Comparison of ENCODE assay signal across 8 cellular contexts in genomic region chr16:2603165-2604015, GRCh38.
DNase-seq lines count a peak whose midpoint lies in the region; ATAC-seq and TF ChIP-seq lines count a peak whose summit lies in the region.

No MANE protein-coding gene starts in this region.

- H3K9ac ChIP-seq in colonic mucosa (ENCODE audit: low read depth in 2 of 2, low read length in 2 of 2) = peak overlapping the region; percentile 88 to 92

- DNase-seq in AG09309 (ENCODE audit: low read depth) (peak; percentile 79), NCI-H510A treated with DMSO at 0.1 percent for 48 hours (lab: John Stamatoyannopoulos, UW) (peak; percentile 78), colonic mucosa (peak; percentile 98), left colon (peak; percentile 94 to 96)
- peak; percentile 94 for DNase-seq in activated CD4-positive, alpha-beta T cell treated with anti-CD3 and anti-CD28 coated beads for 48 hours
- DNase-seq in stimulated activated CD4-positive, alpha-beta T cell treated with anti-CD3 and anti-CD28 coated beads, Interleukin-1b, Interleukin-23, amount 100 ng/mL, for 24 hours (ENCODE audit: low read depth in 4 of 4, low spot score in 1 of 4) = peak; percentile 63 to 84 (median 74)

- H3K27me3 ChIP-seq in colonic mucosa = no peaks in the 10 kb centered on the region

- intact Hi-C loops in colonic mucosa (cut with DNase I) = no loop called here
- intact Hi-C loops in left colon (cut with DNase I, micrococcal nuclease) = no loop called here

- TF ChIP-seq CTCF in AG09309 (IDR thresholded peaks at IDR 0.05; ENCODE audit: control insufficient read depth, insufficient read depth, low read depth, low read length, missing control alignments) (peak; percentile 7), colonic mucosa (IDR thresholded peaks at IDR 0.05) (no peak)

- peak overlapping the region; percentile 88 for H3K27ac ChIP-seq in colonic mucosa

- peaks cover 2% of the 10 kb centered on the region for H3K36me3 ChIP-seq in colonic mucosa

- H3K9me3 ChIP-seq in colonic mucosa = no peaks in the 10 kb centered on the region

- peak overlapping the region; percentile 88 for H3K4me3 ChIP-seq in AG09309 (ENCODE audit: control insufficient read depth, low read depth, low read length)
- peak overlapping the region; percentile 100 for H3K4me3 ChIP-seq in colonic mucosa

- no peaks in the 10 kb centered on the region for H3K4me1 ChIP-seq in colonic mucosa

- ATAC-seq in GM19035 (IDR thresholded peaks at IDR 0.05; ENCODE audit: unreplicated experiment) (peak; percentile 72), HG03432 (IDR thresholded peaks at IDR 0.05; ENCODE audit: unreplicated experiment) (peak; percentile 70), left colon (peak; percentile 92)

Comparison
In these comparisons a context has a peak if more than half of its experiments do, and no peak if none do; other contexts are left out.
1. Peak in every context shown above with its lines: DNase-seq, ATAC-seq, H3K4me3 ChIP-seq and H3K27ac ChIP-seq.